23 cellular contexts compared by ENCODE assay signal in the genomic region with DNA sequence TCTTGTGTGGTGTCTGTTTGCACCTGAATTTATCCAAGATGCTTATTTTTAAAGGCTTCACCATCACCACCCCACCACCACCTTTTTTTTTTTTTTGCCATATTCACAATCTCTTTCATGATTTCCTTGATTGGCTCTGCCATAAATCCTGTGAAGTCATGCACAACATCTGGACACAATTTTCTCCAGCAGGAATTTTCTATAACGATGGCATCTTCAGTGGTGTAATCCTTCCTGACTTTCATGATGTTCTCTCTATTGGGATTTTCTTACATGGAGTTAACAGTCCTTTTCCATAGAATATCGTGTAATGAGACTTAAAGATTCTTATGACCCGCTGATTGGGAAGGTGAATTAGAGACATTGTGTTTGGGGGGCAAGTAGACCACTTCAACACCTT. TPM values are rescaled to one million over a fixed set of nuclear protein-coding genes. Genes with fewer than 3 reads are reported as not detected.
DNase-seq lines count a peak whose midpoint lies in the region; ATAC-seq and TF ChIP-seq lines count a peak whose summit lies in the region.
"Had no signal": no experiment of that assay in that cellular context is flagged by ENCODE, and none has a peak within 500 bp of the region (broad histone marks: within the 10 kb centered on the region; RNA-seq: fewer than 3 reads in every experiment).

No MANE protein-coding gene starts in this region.

- BruUV-seq in MCF 10A (replicated peaks; lab: Mats Ljungman, UMichigan) (no TSS peak), mammary epithelial cell (replicated peaks; lab: Mats Ljungman, UMichigan) (no TSS peak)

- intact Hi-C loops in MCF 10A (cut with micrococcal nuclease), result no loop called here
- intact Hi-C loops in mammary epithelial cell (cut with micrococcal nuclease), result no loop called here

- DNase-seq in MCF 10A (ENCODE audit: unreplicated experiment) (no peak), mammary epithelial cell (no peak), SK-N-MC (ENCODE audit: low read depth, low spot score) (no peak), progenitor cell of endocrine pancreas (ENCODE audit: low spot score, unreplicated experiment) (no peak)
- no peak for DNase-seq in effector memory CD8-positive, alpha-beta T cell
- DNase-seq: activated B cell treated with CpG ODN at 0.5 μM for 24 hours; central memory CD4-positive, alpha-beta T cell; DMS79; effector CD4-positive, alpha-beta T cell; HCEC 1CT; Kasumi-1; NCI-H1092 treated with DMSO at 0.1 percent for 48 hours; NCI-H2081 treated with DMSO at 0.1 percent for 48 hours; NCI-H446 treated with DMSO at 0.1 percent for 48 hours; SJCRH30 had no signal

- H3K27ac ChIP-seq in mammary epithelial cell (ENCODE audit: insufficient read depth, low read depth, low read length) (no peak overlapping the region), SK-N-MC (peak overlapping the region; percentile 85), thymus (ENCODE audit: low read depth) (peak overlapping the region; percentile 74)
- H3K27ac ChIP-seq: ascending aorta, SJCRH30 had no signal

- TF ChIP-seq CTCF in MCF 10A (IDR thresholded peaks at IDR 0.05; ENCODE audit: unreplicated experiment) (no peak), mammary epithelial cell (conservative IDR thresholded peaks at IDR 0.05 in 1 of 2, IDR thresholded peaks at IDR 0.05 in 1 of 2; ENCODE audit: extremely low read depth in 1 of 2, insufficient read depth in 1 of 2, low read depth in 1 of 2, low read length in 2 of 2) (no peak), progenitor cell of endocrine pancreas (IDR thresholded peaks at IDR 0.05; ENCODE audit: unreplicated experiment) (no peak)

- H3K9me3 Mint-ChIP-seq in MCF 10A (ENCODE audit: unreplicated experiment) (no peaks in the 10 kb centered on the region), progenitor cell of endocrine pancreas (ENCODE audit: low read depth) (no peaks in the 10 kb centered on the region)
- H3K9me3 Mint-ChIP-seq in effector memory CD8-positive, alpha-beta T cell, result no peaks in the 10 kb centered on the region
- H3K9me3 Mint-ChIP-seq: activated B cell treated with CpG ODN at 0.5 μM for 24 hours, memory B cell, nephron, type B pancreatic cell had no signal

- CTCF ChIA-PET in MCF 10A (lab: Yijun Ruan, JAX) (interaction anchor here (2.9 kb wide), 1 partner anchor 33 kb away, joined by 10 read pairs; no protein-coding TSS in a partner anchor), mammary epithelial cell (lab: Charles Lee; ENCODE audit: low non-redundant PET) (no interaction called here)

- no peak overlapping the region for H2AFZ ChIP-seq in mammary epithelial cell (ENCODE audit: low read depth, low read length)

- H3K36me3 ChIP-seq in mammary epithelial cell (ENCODE audit: insufficient read depth, low read length), result peaks cover 7% of the 10 kb centered on the region
- H3K36me3 ChIP-seq in SK-N-MC (ENCODE audit: insufficient read depth, low read length), result peaks cover 28% of the 10 kb centered on the region
- H3K36me3 ChIP-seq in thymus (ENCODE audit: control insufficient read depth, insufficient read depth), result peaks cover 6% of the 10 kb centered on the region
- H3K36me3 ChIP-seq: ascending aorta had no signal

- H3K36me3 Mint-ChIP-seq in MCF 10A (ENCODE audit: insufficient read depth, unreplicated experiment), result peaks cover 28% of the 10 kb centered on the region
- peaks cover 13% of the 10 kb centered on the region for H3K36me3 Mint-ChIP-seq in effector memory CD8-positive, alpha-beta T cell (ENCODE audit: insufficient read depth)
- H3K36me3 Mint-ChIP-seq in progenitor cell of endocrine pancreas (ENCODE audit: insufficient read depth), result peaks cover 12% of the 10 kb centered on the region

- POLR2A ChIA-PET in MCF 10A (lab: Yijun Ruan, JAX), result interaction anchor here (0.9 to 1.7 kb wide), 2 partner anchors 13 to 19 kb away, joined by 3 to 4 read pairs; no protein-coding TSS in a partner anchor

- H4K20me1 ChIP-seq in mammary epithelial cell (ENCODE audit: insufficient read depth, low read length), result no peaks in the 10 kb centered on the region

- H3K27me3 Mint-ChIP-seq in MCF 10A (ENCODE audit: insufficient read depth, unreplicated experiment) (no peaks in the 10 kb centered on the region), progenitor cell of endocrine pancreas (no peaks in the 10 kb centered on the region)
- H3K27me3 Mint-ChIP-seq in effector memory CD8-positive, alpha-beta T cell, result no peaks in the 10 kb centered on the region
- H3K27me3 Mint-ChIP-seq: activated B cell treated with CpG ODN at 0.5 μM for 24 hours, memory B cell, type B pancreatic cell had no signal

- H3K27me3 ChIP-seq in mammary epithelial cell (ENCODE audit: insufficient read depth, low read length), result no peaks in the 10 kb centered on the region
- H3K27me3 ChIP-seq in thymus (ENCODE audit: control insufficient read depth, insufficient read depth), result no peaks in the 10 kb centered on the region
- H3K27me3 ChIP-seq: ascending aorta, SJCRH30 had no signal

- no peak overlapping the region for H3K9ac ChIP-seq in mammary epithelial cell (ENCODE audit: insufficient read depth, low read length)
- no peak overlapping the region for H3K9ac ChIP-seq in SK-N-MC (ENCODE audit: insufficient read length)

- WGBS in mammary epithelial cell (ENCODE audit: low coverage, missing lambda C conversion rate), result 97% methylated on average over 3 of the region's 3 CpGs
- 98% methylated on average over 3 of the region's 3 CpGs for WGBS in thymus

- in situ Hi-C loops in mammary epithelial cell (cut with MboI; ENCODE audit: low sequenced_read_pairs in 2 of 2), result no loop called here

- dilution Hi-C loops in mammary epithelial cell (cut with HindIII; ENCODE audit: low sequenced_read_pairs), result no loop called here

- no peak overlapping the region for H3K4me3 ChIP-seq in mammary epithelial cell (replicated peaks in 1 of 3; ENCODE audit: insufficient read depth in 1 of 3, low read depth in 2 of 3, low read length in 3 of 3)
- peak overlapping the region; percentile 36; the same call in 1 of the 2 replicates for H3K4me3 ChIP-seq in SK-N-MC
- H3K4me3 ChIP-seq in thymus (ENCODE audit: low read length), result no peak overlapping the region
- H3K4me3 ChIP-seq: ascending aorta, SJCRH30 had no signal

- no peak overlapping the region for H3K4me2 ChIP-seq in mammary epithelial cell (ENCODE audit: insufficient read depth, low read depth, low read length)

- H3K4me3 Mint-ChIP-seq in MCF 10A (ENCODE audit: unreplicated experiment) (no peak overlapping the region), progenitor cell of endocrine pancreas (ENCODE audit: low read depth) (no peak overlapping the region)
- H3K4me3 Mint-ChIP-seq in effector memory CD8-positive, alpha-beta T cell, result no peak overlapping the region
- H3K4me3 Mint-ChIP-seq: activated B cell treated with CpG ODN at 0.5 μM for 24 hours, memory B cell, nephron, type B pancreatic cell had no signal

- H3K9me3 ChIP-seq in mammary epithelial cell (replicated peaks; ENCODE audit: insufficient read depth, low read length) (no peaks in the 10 kb centered on the region), SK-N-MC (ENCODE audit: low read depth, low read length) (no peaks in the 10 kb centered on the region), thymus (ENCODE audit: control insufficient read depth) (no peaks in the 10 kb centered on the region)
- H3K9me3 ChIP-seq: ascending aorta, SJCRH30 had no signal

- no peaks in the 10 kb centered on the region for H3K4me1 ChIP-seq in mammary epithelial cell (ENCODE audit: insufficient read depth, low read length)
- peaks cover 19% of the 10 kb centered on the region for H3K4me1 ChIP-seq in thymus (ENCODE audit: control insufficient read depth, insufficient read depth, low read length)
- H3K4me1 ChIP-seq: ascending aorta, SJCRH30 had no signal

- peaks cover 99% of the 10 kb centered on the region for H3K79me2 ChIP-seq in mammary epithelial cell (ENCODE audit: insufficient read depth, low read length)

- ATAC-seq in effector memory CD8-positive, alpha-beta T cell (replicated peaks), result no peak
- ATAC-seq in HG02840 (IDR thresholded peaks at IDR 0.05; ENCODE audit: low FRiP score, unreplicated experiment) (no peak), GM21381 (IDR thresholded peaks at IDR 0.05; ENCODE audit: unreplicated experiment) (no peak)
- ATAC-seq: Panc1 had no signal

- H3K27ac Mint-ChIP-seq in MCF 10A (ENCODE audit: low read depth, unreplicated experiment) (peak overlapping the region; percentile 26), progenitor cell of endocrine pancreas (no peak overlapping the region)
- peak overlapping the region; percentile 33 to 70 for H3K27ac Mint-ChIP-seq in effector memory CD8-positive, alpha-beta T cell
- H3K27ac Mint-ChIP-seq: activated B cell treated with CpG ODN at 0.5 μM for 24 hours, memory B cell, nephron, type B pancreatic cell had no signal

- H3K4me1 Mint-ChIP-seq in MCF 10A (ENCODE audit: insufficient read depth, unreplicated experiment), result peaks cover 35% of the 10 kb centered on the region
- peaks cover 44 to 75% of the 10 kb centered on the region in 2 donors for H3K4me1 Mint-ChIP-seq in effector memory CD8-positive, alpha-beta T cell (ENCODE audit: low read depth in 2 of 2)
- peaks cover 41% of the 10 kb centered on the region for H3K4me1 Mint-ChIP-seq in progenitor cell of endocrine pancreas (ENCODE audit: low read depth)

RNA-seq across cellular contexts. Expression of a gene that starts 17.8 kb away (rescaled TPM):
- total RNA-seq in MCF 10A (2022), result 72.9 and 86.2 TPM in 2 replicates
- total RNA-seq in mammary epithelial cell, result 10 to 100 TPM; 48.5 to 72.2 TPM
- polyA plus RNA-seq in mammary epithelial cell, result 24.4 TPM
- 39.6 TPM for polyA minus RNA-seq in mammary epithelial cell
- polyA plus RNA-seq in thymus, result 20.2 TPM
- total RNA-seq in progenitor cell of endocrine pancreas, result 48.3 and 51.2 TPM in 2 replicates

RNA-seq across cellular contexts. Expression of a gene that starts 21.0 kb away (rescaled TPM):
- 7.6 and 7.8 TPM in 2 replicates for total RNA-seq in MCF 10A (2022)
- 10 to 100 TPM in 1 of 2 donors, 1 to 10 TPM in 1; 8.7 to 18.8 TPM for total RNA-seq in mammary epithelial cell
- 68.1 TPM for polyA plus RNA-seq in mammary epithelial cell
- polyA minus RNA-seq in mammary epithelial cell, result 61.3 TPM
- 58.8 TPM for polyA plus RNA-seq in thymus
- total RNA-seq in progenitor cell of endocrine pancreas, result 6.5 and 6.6 TPM in 2 replicates

RNA-seq across cellular contexts. Expression of a gene that starts 25.8 kb away (rescaled TPM):
- total RNA-seq in MCF 10A (2022), result 2.4 and 2.9 TPM in 2 replicates
- total RNA-seq in mammary epithelial cell, result 1 to 10 TPM; 2.2 to 3.0 TPM
- polyA plus RNA-seq in mammary epithelial cell, result 0.46 TPM
- polyA minus RNA-seq in mammary epithelial cell, result not detected
- polyA plus RNA-seq in thymus, result 0.16 TPM
- total RNA-seq in progenitor cell of endocrine pancreas, result 3.9 and 4.3 TPM in 2 replicates
